In the genomic region with DNA sequence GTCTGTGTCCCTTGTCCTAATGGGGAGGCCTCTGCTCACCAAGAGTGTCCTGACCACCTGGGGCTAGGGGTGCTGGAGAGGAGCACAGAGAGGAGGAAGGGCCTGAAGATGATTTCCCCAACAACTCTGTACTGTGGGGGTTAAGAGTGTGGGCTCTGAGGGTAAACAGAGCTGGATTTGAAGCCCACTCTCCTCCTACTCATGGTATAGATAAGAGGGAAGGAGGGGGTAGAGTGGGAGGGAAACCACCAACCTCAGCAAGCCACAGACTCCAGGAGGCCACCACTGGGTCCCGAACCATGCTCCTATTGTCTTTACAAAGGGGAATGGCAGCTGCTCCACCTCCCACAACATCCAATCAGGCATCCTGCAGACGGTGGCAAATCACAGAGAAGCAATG, we compare ENCODE assay signal across 1 cellular context.
TF ChIP-seq lines count a peak whose summit lies in the region.

No MANE protein-coding gene starts in this region.

TF ChIP-seq in H1, 55 proteins besides CTCF, POLR2A, EP300 and RAD21:
- TF ChIP-seq CTBP2 (IDR thresholded peaks at IDR 0.05; ENCODE audit: borderline replicate concordance, insufficient read depth, insufficient read length, low read length) (no peak), CBX8 (IDR thresholded peaks at IDR 0.05; ENCODE audit: borderline replicate concordance, low read depth, low read length) (no peak), PHF8 (conservative IDR thresholded peaks at IDR 0.05; ENCODE audit: low read depth, low read length) (no peak), TAF7 (optimal IDR thresholded peaks at IDR 0.05; ENCODE audit: borderline replicate concordance, low read depth, low read length) (no peak), POLR2AphosphoS5 (IDR thresholded peaks at IDR 0.05; ENCODE audit: low read depth, low read length) (no peak), RXRA (IDR thresholded peaks at IDR 0.05; ENCODE audit: insufficient read depth, low read depth, low read length) (no peak), CREB1 (IDR thresholded peaks at IDR 0.05) (no peak), GABPA (IDR thresholded peaks at IDR 0.05; ENCODE audit: borderline replicate concordance, insufficient read depth, low read length) (no peak)
